ENCODE assay signal across 10 cellular contexts in genomic region chr6:169962604-169963469, GRCh38.
A peak's percentile ranks its signal among the peaks of the same experiment; 100 is the strongest.
DNase-seq lines count a peak whose midpoint lies in the region; ATAC-seq and TF ChIP-seq lines count a peak whose summit lies in the region.
"Had no signal": no experiment of that assay in that cellular context is flagged by ENCODE, and none has a peak within 500 bp of the region (broad histone marks: within the 10 kb centered on the region; RNA-seq: fewer than 3 reads in every experiment).

No MANE protein-coding gene starts in this region.

- peak overlapping the region; percentile 89 for H2BK12ac ChIP-seq in neuronal stem cell (ENCODE audit: low read length)

- H3K4me1 Mint-ChIP-seq in natural killer cell = peaks cover 10 to 12% of the 10 kb centered on the region in 2 donors
- H3K4me1 Mint-ChIP-seq in natural killer cell treated with Interleukin-12 subunit alpha and Interleukin-12 subunit beta and Interleukin-15 and Interleukin-18, amount 100 ng/mL, for 72 hours (ENCODE audit: low read depth in 2 of 2) = peaks cover 0 to 16% of the 10 kb centered on the region in 2 donors

- no peaks in the 10 kb centered on the region for H3K9me3 Mint-ChIP-seq in natural killer cell
- H3K9me3 Mint-ChIP-seq in natural killer cell treated with Interleukin-12 subunit alpha and Interleukin-12 subunit beta and Interleukin-15 and Interleukin-18, amount 100 ng/mL, for 72 hours = no peaks in the 10 kb centered on the region

- intact Hi-C loops in natural killer cell (cut with micrococcal nuclease) (no loop called here), colonic mucosa (cut with DNase I) (no loop called here)

- H3K9ac ChIP-seq in colonic mucosa (ENCODE audit: low read depth in 2 of 2, low read length in 2 of 2) (no peak overlapping the region), neuronal stem cell (ENCODE audit: low read depth, low read length, poor library complexity) (no peak overlapping the region)
- H3K9ac ChIP-seq: BLaER1 had no signal

- peak overlapping the region in 1 of 2 donors; percentile 42 for H3K27ac Mint-ChIP-seq in natural killer cell
- no peak overlapping the region for H3K27ac Mint-ChIP-seq in natural killer cell treated with Interleukin-12 subunit alpha and Interleukin-12 subunit beta and Interleukin-15 and Interleukin-18, amount 100 ng/mL, for 72 hours

- H3K27me3 ChIP-seq in colonic mucosa (no peaks in the 10 kb centered on the region), neuronal stem cell (ENCODE audit: control insufficient read depth in 3 of 3, insufficient read depth in 3 of 3, low read depth in 1 of 3, low read length in 3 of 3) (peaks cover 0 to 4% (median 4%) of the 10 kb centered on the region in 3 experiments), foreskin keratinocyte (peaks cover 8% of the 10 kb centered on the region)

- peak overlapping the region; percentile 91 for H3K4ac ChIP-seq in neuronal stem cell (ENCODE audit: low read length)

- H2BK120ac ChIP-seq in neuronal stem cell (ENCODE audit: low read depth, low read length) = peak overlapping the region; percentile 84

- peak overlapping the region; percentile 80 for H3K4me3 Mint-ChIP-seq in natural killer cell
- H3K4me3 Mint-ChIP-seq in natural killer cell treated with Interleukin-12 subunit alpha and Interleukin-12 subunit beta and Interleukin-15 and Interleukin-18, amount 100 ng/mL, for 72 hours = no peak overlapping the region

- peak overlapping the region; percentile 98 for H2BK15ac ChIP-seq in neuronal stem cell (ENCODE audit: low read length)

- ATAC-seq in natural killer cell (no peak), foreskin keratinocyte (no peak), GM19455 (IDR thresholded peaks at IDR 0.05; ENCODE audit: unreplicated experiment) (no peak)
- ATAC-seq in natural killer cell treated with Interleukin-12 subunit alpha and Interleukin-12 subunit beta and Interleukin-15 and Interleukin-18, amount 100 ng/mL, for 72 hours = no peak

- peak overlapping the region; percentile 94 for H2AK5ac ChIP-seq in neuronal stem cell (ENCODE audit: low read depth, low read length)

- no peak overlapping the region for H3K27ac ChIP-seq in colonic mucosa
- H3K27ac ChIP-seq in neuronal stem cell (replicated peaks; ENCODE audit: low read length) = no peak overlapping the region
- no peak overlapping the region for H3K27ac ChIP-seq in foreskin keratinocyte
- H3K27ac ChIP-seq: BLaER1 had no signal

- DNase-seq in natural killer cell (no peak), colonic mucosa (peak; percentile 13), neuronal stem cell (ENCODE audit: low spot score) (no peak), foreskin keratinocyte (no peak), glomerular visceral epithelial cell (ENCODE audit: extremely low spot score) (no peak), SKM-1 (lab: John Stamatoyannopoulos, UW; ENCODE audit: unreplicated experiment) (no peak)
- DNase-seq in natural killer cell treated with Interleukin-12 subunit alpha and Interleukin-12 subunit beta and Interleukin-15 and Interleukin-18, amount 100 ng/mL, for 72 hours (ENCODE audit: low spot score) = no peak
- DNase-seq: NCI-H446 treated with DMSO at 0.1 percent for 48 hours had no signal

- H3K27me3 Mint-ChIP-seq in natural killer cell (ENCODE audit: low read depth in 2 of 2) = peaks cover 25 to 39% of the 10 kb centered on the region in 2 donors
- H3K27me3 Mint-ChIP-seq in natural killer cell treated with Interleukin-12 subunit alpha and Interleukin-12 subunit beta and Interleukin-15 and Interleukin-18, amount 100 ng/mL, for 72 hours = peaks cover 14% of the 10 kb centered on the region in 2 donors

- peak overlapping the region; percentile 94 for H3K18ac ChIP-seq in neuronal stem cell (ENCODE audit: low read length)

- peak overlapping the region; percentile 51 for H3K14ac ChIP-seq in neuronal stem cell (ENCODE audit: low read length)

- H3K4me3 ChIP-seq in colonic mucosa (no peak overlapping the region), neuronal stem cell (ENCODE audit: low read length in 2 of 2) (peak overlapping the region in 1 of 2 donors; percentile 15)
- H3K4me3 ChIP-seq: BLaER1 had no signal

- H3K9me3 ChIP-seq in colonic mucosa (no peaks in the 10 kb centered on the region), neuronal stem cell (replicated peaks in 1 of 2; ENCODE audit: control insufficient read depth in 2 of 2, insufficient read depth in 1 of 2, low read depth in 1 of 2, low read length in 2 of 2) (peaks cover 0 to 4% of the 10 kb centered on the region in 2 donors)

- no peaks in the 10 kb centered on the region for H3K79me1 ChIP-seq in neuronal stem cell (ENCODE audit: low read depth, low read length)

- no peaks in the 10 kb centered on the region for H3K36me3 Mint-ChIP-seq in natural killer cell
- H3K36me3 Mint-ChIP-seq in natural killer cell treated with Interleukin-12 subunit alpha and Interleukin-12 subunit beta and Interleukin-15 and Interleukin-18, amount 100 ng/mL, for 72 hours = no peaks in the 10 kb centered on the region

- H3K23ac ChIP-seq in neuronal stem cell (ENCODE audit: low read depth, low read length, poor library complexity) = peak overlapping the region; percentile 69

- peak overlapping the region; percentile 65 for H3K4me2 ChIP-seq in neuronal stem cell (ENCODE audit: insufficient read depth, low read length, poor library complexity, severe bottlenecking)
- H3K4me2 ChIP-seq: BLaER1 had no signal

- H4K91ac ChIP-seq in neuronal stem cell (ENCODE audit: low read depth, low read length, poor library complexity) = peak overlapping the region; percentile 74

- H3K4me1 ChIP-seq in colonic mucosa (no peaks in the 10 kb centered on the region), neuronal stem cell (ENCODE audit: control insufficient read depth in 2 of 2, insufficient read depth in 1 of 2, low read depth in 1 of 2, low read length in 2 of 2) (peaks cover 0 to 12% of the 10 kb centered on the region in 2 donors), foreskin keratinocyte (no peaks in the 10 kb centered on the region)

- peak overlapping the region; percentile 59 for H2AFZ ChIP-seq in neuronal stem cell (ENCODE audit: low read length)

- TF ChIP-seq CTCF in natural killer cell (IDR thresholded peaks at IDR 0.05) (no peak), colonic mucosa (IDR thresholded peaks at IDR 0.05) (no peak), foreskin keratinocyte (conservative IDR thresholded peaks at IDR 0.05) (no peak)

- no peaks in the 10 kb centered on the region for H3K36me3 ChIP-seq in colonic mucosa
- no peaks in the 10 kb centered on the region for H3K36me3 ChIP-seq in neuronal stem cell (replicated peaks in 1 of 2; ENCODE audit: control insufficient read depth in 2 of 2, insufficient read depth in 2 of 2, low read length in 2 of 2)
- H3K36me3 ChIP-seq: BLaER1 had no signal

- H2BK5ac ChIP-seq in neuronal stem cell (ENCODE audit: low read length) = peak overlapping the region; percentile 89

- WGBS in neuronal stem cell (ENCODE audit: extremely low coverage in 2 of 2, insufficient read length in 2 of 2, insufficient replicate concordance in 1 of 2), 2 donors = no CpG with 5 or more reads among the region's 44 CpGs

- peak overlapping the region; percentile 29 for H4K8ac ChIP-seq in neuronal stem cell (ENCODE audit: low read depth, low read length)
